In the genomic region with DNA sequence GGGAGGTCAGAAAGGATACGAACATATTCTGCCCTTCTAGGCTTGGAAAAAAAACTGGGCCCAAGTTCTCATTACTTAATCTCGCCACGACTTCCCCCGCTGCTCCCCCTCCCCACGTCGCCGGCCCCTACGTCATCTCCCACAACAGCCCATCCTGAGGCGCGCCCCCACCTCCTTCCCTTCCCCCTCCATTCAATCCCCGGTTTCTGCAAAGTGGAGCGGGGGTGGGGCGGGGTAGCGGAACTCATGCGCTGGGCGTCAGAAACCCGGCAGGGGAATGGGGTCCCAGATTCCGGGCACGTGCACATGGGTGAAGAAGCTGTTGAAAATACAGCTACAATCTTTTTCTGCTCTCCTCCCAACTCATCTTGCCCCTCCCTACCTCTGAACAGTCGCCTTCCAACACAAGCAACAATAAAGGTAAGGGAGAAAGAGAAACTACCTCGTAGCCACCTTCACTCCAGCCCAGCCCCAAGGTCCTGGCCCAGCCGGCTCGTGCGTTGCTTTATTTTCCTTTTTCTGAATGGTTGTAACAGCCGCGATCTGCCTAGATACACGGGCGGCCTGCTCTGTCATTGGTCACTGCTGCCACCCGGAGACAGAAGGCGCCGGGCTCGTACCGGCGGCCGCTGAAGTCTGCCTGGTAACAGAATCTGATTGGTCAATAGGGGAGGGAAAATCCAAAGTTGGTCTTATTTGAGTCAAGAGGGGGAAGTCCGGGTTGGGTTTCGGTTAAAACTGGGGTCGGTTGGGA, we compare ENCODE assay signal across 8 cellular contexts. TPM values are rescaled to one million over a fixed set of nuclear protein-coding genes. Genes with fewer than 3 reads are reported as not detected.
DNase-seq lines count a peak whose midpoint lies in the region; ATAC-seq and TF ChIP-seq lines count a peak whose summit lies in the region.

TSS of gene RFX5 (minus strand) at position 484 of the 754 bp plus-strand sequence. CDS start 932 bp downstream, outside the sequence.

- ATAC-seq in GM19438 (IDR thresholded peaks at IDR 0.05; ENCODE audit: low read depth, unreplicated experiment) (peak; percentile 95), HG03575 (IDR thresholded peaks at IDR 0.05; ENCODE audit: extremely low read depth, insufficient number of reproducible peaks, low FRiP score, unreplicated experiment) (peak; percentile 75)

- H3K36me3 ChIP-seq in liver (ENCODE audit: control insufficient read depth in 4 of 4, insufficient read depth in 3 of 4, low read depth in 1 of 4, low read length in 3 of 4), result peaks cover 0 to 24% (median 9%) of the 10 kb centered on the region in 4 donors

- CTCF ChIA-PET in activated CD4-positive, alpha-beta memory T cell treated with anti-CD3 and anti-CD28 coated beads for 36 hours (lab: Charles Lee), result interaction anchor here (0.9 to 1.0 kb wide), 2 partner anchors 19 to 46 kb away, joined by 3 read pairs; partner anchors contain the start of gene PI4KB

- peak; percentile 26 to 27 for TF ChIP-seq RAD21 in liver (IDR thresholded peaks at IDR 0.05)

- H3K27me3 ChIP-seq in dorsolateral prefrontal cortex, result no peaks in the 10 kb centered on the region
- no peaks in the 10 kb centered on the region for H3K27me3 ChIP-seq in liver (ENCODE audit: control insufficient read depth in 4 of 4, insufficient read depth in 4 of 4, low read length in 3 of 4)

- no peaks in the 10 kb centered on the region for H3K9me3 Mint-ChIP-seq in activated CD4-positive, alpha-beta memory T cell treated with anti-CD3 and anti-CD28 coated beads for 36 hours

- intact Hi-C loops in activated CD4-positive, alpha-beta memory T cell treated with anti-CD3 and anti-CD28 coated beads for 36 hours (cut with micrococcal nuclease), result loop anchor here (1.0 to 10.0 kb wide), 8 partner anchors 20 to 485 kb away; partner anchors contain the start of genes MRPL9, PI4KB, PIP5K1A and POGZ
- intact Hi-C loops in dorsolateral prefrontal cortex (cut with DNase I), result loop anchor here (1.0 to 5.0 kb wide), 4 partner anchors 50 to 150 kb away; partner anchors contain the start of genes PSMB4 (in 2 of the 2) and PIP5K1A (in 1 of the 2)

- H3K4me1 ChIP-seq in liver (ENCODE audit: control insufficient read depth in 4 of 4, insufficient read depth in 4 of 4, low read length in 3 of 4), result peaks cover 0 to 10% (median 8%) of the 10 kb centered on the region in 4 donors

- peak within 1 kb of the TSS in 58 of 59 donors; percentile 27 to 96 (median 83) for H3K27ac ChIP-seq in dorsolateral prefrontal cortex
- H3K27ac ChIP-seq in liver (ENCODE audit: low read depth in 1 of 2, low read length in 2 of 2), result peak within 1 kb of the TSS; percentile 84 to 94

- peaks cover 32% of the 10 kb centered on the region for H3K4me1 Mint-ChIP-seq in activated CD4-positive, alpha-beta memory T cell treated with anti-CD3 and anti-CD28 coated beads for 36 hours (ENCODE audit: low read depth)

- DNase-seq in CD1c-positive myeloid dendritic cell (ENCODE audit: extremely low spot score) (peak; percentile 99), NCI-H82 treated with DMSO at 0.1 percent for 48 hours (lab: John Stamatoyannopoulos, UW; ENCODE audit: unreplicated experiment) (peak; percentile 98), dorsolateral prefrontal cortex (peak; percentile 79 to 97 (median 95))
- peak; percentile 97 for DNase-seq in activated CD4-positive, alpha-beta memory T cell treated with anti-CD3 and anti-CD28 coated beads for 36 hours
- DNase-seq in stimulated activated CD4-positive, alpha-beta T cell treated with anti-CD3 and anti-CD28 coated beads, Interleukin-4, amount 100 ng/mL, for 24 hours, result peak; percentile 94

- peak within 1 kb of the TSS; percentile 89 for H3K4me3 Mint-ChIP-seq in activated CD4-positive, alpha-beta memory T cell treated with anti-CD3 and anti-CD28 coated beads for 36 hours

- peak within 1 kb of the TSS; percentile 92 for H3K27ac Mint-ChIP-seq in activated CD4-positive, alpha-beta memory T cell treated with anti-CD3 and anti-CD28 coated beads for 36 hours

- WGBS in liver, result under 1% methylated on average over 38 of the region's 38 CpGs

- peaks cover 12% of the 10 kb centered on the region for H3K36me3 Mint-ChIP-seq in activated CD4-positive, alpha-beta memory T cell treated with anti-CD3 and anti-CD28 coated beads for 36 hours

- POLR2A ChIA-PET in activated CD4-positive, alpha-beta memory T cell treated with anti-CD3 and anti-CD28 coated beads for 36 hours (lab: Charles Lee), result interaction anchor here (1.0 to 1.1 kb wide), 2 partner anchors 19 to 65 kb away, joined by 3 read pairs; partner anchors contain the start of gene PI4KB

- H3K9me3 ChIP-seq in liver (ENCODE audit: control insufficient read depth in 4 of 4, low read length in 3 of 4), result no peaks in the 10 kb centered on the region

- H3K4me3 ChIP-seq in dorsolateral prefrontal cortex (peak within 1 kb of the TSS; percentile 55 to 95 (median 76)), liver (ENCODE audit: low read depth in 1 of 3, low read length in 3 of 3) (peak within 1 kb of the TSS; percentile 78 to 81 (median 79))

- H3K27me3 Mint-ChIP-seq in activated CD4-positive, alpha-beta memory T cell treated with anti-CD3 and anti-CD28 coated beads for 36 hours, result no peaks in the 10 kb centered on the region

- peak within 1 kb of the TSS; percentile 87 to 95 for H3K9ac ChIP-seq in liver (ENCODE audit: low read depth in 1 of 2, low read length in 2 of 2)

- peak in 27 of 56 donors; percentile 6 to 51 (median 28) for TF ChIP-seq CTCF in dorsolateral prefrontal cortex (IDR thresholded peaks at IDR 0.05 in 54 of 56, conservative IDR thresholded peaks at IDR 0.05 in 2 of 56; ENCODE audit: low read depth in 1 of 56, partially characterized antibody in 56 of 56)
- no peak for TF ChIP-seq CTCF in liver (IDR thresholded peaks at IDR 0.05; ENCODE audit: low read depth, low read length, missing input control)

TF ChIP-seq in liver, 16 proteins besides CTCF, POLR2A, EP300 and RAD21:
- TF ChIP-seq, protein P1, sequence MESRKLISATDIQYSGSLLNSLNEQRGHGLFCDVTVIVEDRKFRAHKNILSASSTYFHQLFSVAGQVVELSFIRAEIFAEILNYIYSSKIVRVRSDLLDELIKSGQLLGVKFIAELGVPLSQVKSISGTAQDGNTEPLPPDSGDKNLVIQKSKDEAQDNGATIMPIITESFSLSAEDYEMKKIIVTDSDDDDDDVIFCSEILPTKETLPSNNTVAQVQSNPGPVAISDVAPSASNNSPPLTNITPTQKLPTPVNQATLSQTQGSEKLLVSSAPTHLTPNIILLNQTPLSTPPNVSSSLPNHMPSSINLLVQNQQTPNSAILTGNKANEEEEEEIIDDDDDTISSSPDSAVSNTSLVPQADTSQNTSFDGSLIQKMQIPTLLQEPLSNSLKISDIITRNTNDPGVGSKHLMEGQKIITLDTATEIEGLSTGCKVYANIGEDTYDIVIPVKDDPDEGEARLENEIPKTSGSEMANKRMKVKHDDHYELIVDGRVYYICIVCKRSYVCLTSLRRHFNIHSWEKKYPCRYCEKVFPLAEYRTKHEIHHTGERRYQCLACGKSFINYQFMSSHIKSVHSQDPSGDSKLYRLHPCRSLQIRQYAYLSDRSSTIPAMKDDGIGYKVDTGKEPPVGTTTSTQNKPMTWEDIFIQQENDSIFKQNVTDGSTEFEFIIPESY (IDR thresholded peaks at IDR 0.05), result no peak
- peak; percentile 81 for TF ChIP-seq SP1 (IDR thresholded peaks at IDR 0.05)
- TF ChIP-seq HNF4G (IDR thresholded peaks at IDR 0.05), result no peak
- TF ChIP-seq EGR1 (IDR thresholded peaks at IDR 0.05; ENCODE audit: low read depth in 2 of 2), result no peak
- peak in 1 of 2 donors; percentile 34 for TF ChIP-seq JUND (IDR thresholded peaks at IDR 0.05)
- TF ChIP-seq FOXA1 (IDR thresholded peaks at IDR 0.05), result no peak
- peak; percentile 38 for TF ChIP-seq TAF1 (conservative IDR thresholded peaks at IDR 0.05)
- no peak for TF ChIP-seq FOXA2 (IDR thresholded peaks at IDR 0.05)
- peak; percentile 26 to 52 for TF ChIP-seq RXRA (IDR thresholded peaks at IDR 0.05)
- TF ChIP-seq, protein P2, sequence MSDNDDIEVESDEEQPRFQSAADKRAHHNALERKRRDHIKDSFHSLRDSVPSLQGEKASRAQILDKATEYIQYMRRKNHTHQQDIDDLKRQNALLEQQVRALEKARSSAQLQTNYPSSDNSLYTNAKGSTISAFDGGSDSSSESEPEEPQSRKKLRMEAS (IDR thresholded peaks at IDR 0.05), result peak; percentile 77
- TF ChIP-seq HNF4A (conservative IDR thresholded peaks at IDR 0.05), result peak; percentile 12 to 43
- peak in 1 of 2 donors; percentile 39 for TF ChIP-seq GABPA (IDR thresholded peaks at IDR 0.05 in 1 of 2, conservative IDR thresholded peaks at IDR 0.05 in 1 of 2)
- TF ChIP-seq YY1 (IDR thresholded peaks at IDR 0.05), result peak; percentile 55
TF ChIP-seq in liver: peak in this region for 8.

RNA-seq across cellular contexts. Expression of gene RFX5, which starts in this region (rescaled TPM):
- 10 to 100 TPM; 64.7 to 68.7 TPM for total RNA-seq in activated CD4-positive, alpha-beta memory T cell treated with anti-CD3 and anti-CD28 coated beads for 36 hours
- total RNA-seq in dorsolateral prefrontal cortex (10 to 100 TPM; 21.1 to 65.9 (median 38.7) TPM), liver (10 to 100 TPM; 15.6 to 17.5 TPM)
- polyA plus RNA-seq in liver, result 1 to 10 TPM; 5.2 to 6.5 TPM

Comparison
In these comparisons a context has a peak if more than half of its experiments do, and no peak if none do; other contexts are left out.
1. Peak in every context shown above with its lines: DNase-seq, ATAC-seq, H3K4me3 ChIP-seq and H3K27ac ChIP-seq.